In genomic region chr17:29004081-29004692, GRCh38 we compare ENCODE assay signal across 15 cellular contexts. TPM values are rescaled to one million over a fixed set of nuclear protein-coding genes. Genes with fewer than 3 reads are reported as not detected.
DNase-seq lines count a peak whose midpoint lies in the region; ATAC-seq and TF ChIP-seq lines count a peak whose summit lies in the region.
"Had no signal": no experiment of that assay in that cellular context is flagged by ENCODE, and none has a peak within 500 bp of the region (broad histone marks: within the 10 kb centered on the region; RNA-seq: fewer than 3 reads in every experiment).

No MANE protein-coding gene starts in this region.

- H3K4me3 Mint-ChIP-seq in glutamatergic neuron (ENCODE audit: unreplicated experiment), result peak overlapping the region; percentile 42
- H3K4me3 Mint-ChIP-seq: natural killer cell had no signal

- no TSS peak for BruUV-seq in HCT116 (replicated peaks; lab: Mats Ljungman, UMichigan)
- BruUV-seq in PC-3 (replicated peaks; lab: Mats Ljungman, UMichigan), result no TSS peak

- no peaks in the 10 kb centered on the region for H3K9me3 ChIP-seq in HCT116 (ENCODE audit: control insufficient read depth in 1 of 2, insufficient read depth in 1 of 2, low read depth in 1 of 2, low read length in 2 of 2)
- no peaks in the 10 kb centered on the region for H3K9me3 ChIP-seq in adrenal gland (replicated peaks in 1 of 3)
- H3K9me3 ChIP-seq in suprapubic skin, result no peaks in the 10 kb centered on the region
- H3K9me3 ChIP-seq in PC-3 (ENCODE audit: low read length), result no peaks in the 10 kb centered on the region
- H3K9me3 ChIP-seq in lower lobe of right lung, result no peaks in the 10 kb centered on the region
- H3K9me3 ChIP-seq: esophagus muscularis mucosa had no signal

- H3K4me1 ChIP-seq in HCT116 (ENCODE audit: control insufficient read depth in 1 of 2, insufficient read depth in 2 of 2, low read length in 2 of 2) (peaks cover 0 to 11% of the 10 kb centered on the region in 2 experiments; a peak in 2 of 4 replicates), adrenal gland (replicated peaks in 1 of 2) (peaks cover 3 to 4% of the 10 kb centered on the region in 2 donors), suprapubic skin (peaks cover 11% of the 10 kb centered on the region), PC-3 (ENCODE audit: insufficient read depth, low read length) (no peaks in the 10 kb centered on the region), lower lobe of right lung (no peaks in the 10 kb centered on the region)

- H3K79me2 ChIP-seq in HCT116 (ENCODE audit: insufficient read depth, low read length) (no peaks in the 10 kb centered on the region), PC-3 (ENCODE audit: low read length) (no peaks in the 10 kb centered on the region)

- no peaks in the 10 kb centered on the region for H3F3A ChIP-seq in PC-3 (ENCODE audit: low read length, unreplicated experiment)

- intact Hi-C loops in HCT116 (cut with micrococcal nuclease) (no loop called here), adrenal gland (cut with DNase I) (no loop called here), PC-3 (cut with micrococcal nuclease) (no loop called here), lower lobe of right lung (cut with DNase I) (no loop called here)

- TF ChIP-seq CTCF in HCT116 (IDR thresholded peaks at IDR 0.05 in 2 of 3, conservative IDR thresholded peaks at IDR 0.05 in 1 of 3; ENCODE audit: borderline replicate concordance in 1 of 3, insufficient read depth in 1 of 3, low read depth in 2 of 3, low read length in 2 of 3) (no peak), adrenal gland (IDR thresholded peaks at IDR 0.05) (no peak), glutamatergic neuron (IDR thresholded peaks at IDR 0.05; ENCODE audit: partially characterized antibody, unreplicated experiment) (no peak), suprapubic skin (IDR thresholded peaks at IDR 0.05) (no peak), PC-3 (conservative IDR thresholded peaks at IDR 0.05; ENCODE audit: low read depth, low read length) (no peak), lower lobe of right lung (IDR thresholded peaks at IDR 0.05) (no peak)

- H3K27ac ChIP-seq in HCT116 (ENCODE audit: low read depth, low read length) (no peak overlapping the region), adrenal gland (no peak overlapping the region), suprapubic skin (no peak overlapping the region), PC-3 (ENCODE audit: low read length) (no peak overlapping the region), lower lobe of right lung (no peak overlapping the region)
- H3K27ac ChIP-seq: esophagus muscularis mucosa had no signal

- no peaks in the 10 kb centered on the region for H3K36me3 Mint-ChIP-seq in glutamatergic neuron (ENCODE audit: unreplicated experiment)
- H3K36me3 Mint-ChIP-seq: natural killer cell had no signal

- H3K9me2 ChIP-seq in HCT116 (ENCODE audit: insufficient read depth) (no peaks in the 10 kb centered on the region), PC-3 (replicated peaks; ENCODE audit: low read length) (no peaks in the 10 kb centered on the region)

- no peak overlapping the region for H3K4me3 ChIP-seq in HCT116 (replicated peaks in 1 of 2; ENCODE audit: low read depth in 1 of 2, low read length in 2 of 2)
- no peak overlapping the region for H3K4me3 ChIP-seq in adrenal gland
- no peak overlapping the region for H3K4me3 ChIP-seq in suprapubic skin
- H3K4me3 ChIP-seq in PC-3 (ENCODE audit: low read length), result no peak overlapping the region
- no peak overlapping the region for H3K4me3 ChIP-seq in lower lobe of right lung
- H3K4me3 ChIP-seq: esophagus muscularis mucosa had no signal

- TF ChIP-seq RAD21 in HCT116 (IDR thresholded peaks at IDR 0.05; ENCODE audit: low read depth), result no peak

- H2AFZ ChIP-seq in HCT116 (ENCODE audit: low read depth, low read length, poor library complexity, severe bottlenecking), result no peak overlapping the region
- no peak overlapping the region for H2AFZ ChIP-seq in PC-3 (ENCODE audit: low read length)

- 27 to 36% (median 31%) methylated on average over 8 to 20 of the region's 20 CpGs for WGBS in adrenal gland, 4 donors
- 62% methylated on average over 15 of the region's 20 CpGs for WGBS in suprapubic skin

- POLR2A ChIA-PET in HCT116 (lab: Charles Lee) (no interaction called here), PC-3 (lab: Charles Lee; ENCODE audit: unreplicated experiment) (no interaction called here)

- H3K9ac ChIP-seq in HCT116 (ENCODE audit: low read length), result no peak overlapping the region
- no peak overlapping the region for H3K9ac ChIP-seq in PC-3 (ENCODE audit: low read length)

- H3K27me3 ChIP-seq in HCT116 (ENCODE audit: insufficient read depth, low read length) (peaks cover 55% of the 10 kb centered on the region; the same call in 1 of the 2 replicates), adrenal gland (peaks cover 25% of the 10 kb centered on the region), suprapubic skin (peaks cover 71% of the 10 kb centered on the region), PC-3 (ENCODE audit: low read length) (peaks cover 9% of the 10 kb centered on the region), lower lobe of right lung (ENCODE audit: low read depth) (peaks cover 59% of the 10 kb centered on the region)

- peaks cover 14% of the 10 kb centered on the region for H3K4me1 Mint-ChIP-seq in glutamatergic neuron (ENCODE audit: low read depth, unreplicated experiment)

- H3K36me3 ChIP-seq in HCT116 (ENCODE audit: control insufficient read depth in 1 of 2, insufficient read depth in 2 of 2, low read length in 2 of 2) (no peaks in the 10 kb centered on the region), adrenal gland (replicated peaks in 1 of 2) (no peaks in the 10 kb centered on the region), suprapubic skin (no peaks in the 10 kb centered on the region), PC-3 (ENCODE audit: low read depth, low read length) (no peaks in the 10 kb centered on the region), lower lobe of right lung (no peaks in the 10 kb centered on the region)
- H3K36me3 ChIP-seq: esophagus muscularis mucosa had no signal

- no peak for DNase-seq in HCT116 (ENCODE audit: low read depth, low spot score)
- peak in 6 of 7 donors; percentile 44 to 77 (median 61) for DNase-seq in adrenal gland
- DNase-seq in glutamatergic neuron, result no peak
- peak; percentile 7 for DNase-seq in renal cortical epithelial cell (ENCODE audit: low read depth)
- DNase-seq in suprapubic skin (ENCODE audit: low spot score in 2 of 2), result no peak
- no peak for DNase-seq in PC-3
- no peak for DNase-seq in activated CD4-positive, alpha-beta T cell treated with anti-CD3 and anti-CD28 coated beads for 4 hours
- no peak for DNase-seq in lower lobe of right lung
- DNase-seq: activated CD4-positive, alpha-beta T cell treated with anti-CD3 and anti-CD28 coated beads, Interleukin-2, amount 50 U/mL, for 48 hours; MM.1S; natural killer cell; NCI-H226; OCI-M1; T-helper 1 cell had no signal

- RAD21 ChIA-PET in HCT116 (lab: Charles Lee; ENCODE audit: low non-redundant PET in 1 of 2, low total read pairs in 2 of 2, uncharacterized antibody in 2 of 2, unreplicated experiment in 2 of 2), result no interaction called here

- peaks cover 2% of the 10 kb centered on the region for H3K9me3 Mint-ChIP-seq in glutamatergic neuron (ENCODE audit: unreplicated experiment)
- H3K9me3 Mint-ChIP-seq: natural killer cell had no signal

- H4K20me1 ChIP-seq in HCT116 (ENCODE audit: insufficient read depth) (no peaks in the 10 kb centered on the region), PC-3 (ENCODE audit: low read length) (no peaks in the 10 kb centered on the region)

- H3K27me3 Mint-ChIP-seq in glutamatergic neuron (ENCODE audit: unreplicated experiment), result peaks cover 10% of the 10 kb centered on the region

- no peak for TF ChIP-seq EP300 in suprapubic skin (IDR thresholded peaks at IDR 0.05)

- CTCF ChIA-PET in HCT116 (lab: Charles Lee) (no interaction called here), PC-3 (lab: Charles Lee) (no interaction called here)

- no peak overlapping the region for H3K4me2 ChIP-seq in HCT116 (ENCODE audit: low read length)
- no peak overlapping the region for H3K4me2 ChIP-seq in PC-3 (ENCODE audit: low read length)

- TF ChIP-seq POLR2A in HCT116 (IDR thresholded peaks at IDR 0.05; ENCODE audit: borderline replicate concordance, extremely low read depth, insufficient read depth, insufficient read length) (no peak), adrenal gland (IDR thresholded peaks at IDR 0.05) (no peak), suprapubic skin (IDR thresholded peaks at IDR 0.05) (no peak)

- H3K27ac Mint-ChIP-seq in glutamatergic neuron (ENCODE audit: unreplicated experiment), result no peak overlapping the region
- H3K27ac Mint-ChIP-seq: natural killer cell had no signal

- ATAC-seq in HCT116, result no peak
- no peak for ATAC-seq in PC-3
- no peak for ATAC-seq in lower lobe of right lung
- ATAC-seq: natural killer cell had no signal

TF ChIP-seq in HCT116, 20 proteins besides CTCF, POLR2A, EP300 and RAD21 (continues in another document):
- TF ChIP-seq YY1 (IDR thresholded peaks at IDR 0.05; ENCODE audit: extremely low read depth, insufficient replicate concordance, low read depth, low read length) (no peak), POLR2AphosphoS5 (IDR thresholded peaks at IDR 0.05; ENCODE audit: low read depth, low read length) (no peak), EGR1 (IDR thresholded peaks at IDR 0.05; ENCODE audit: low read depth) (no peak)

RNA-seq across cellular contexts. Expression of gene SEZ6, which starts 1.6 kb away (rescaled TPM):
- total RNA-seq in HCT116 (2021; ENCODE audit: unreplicated experiment) (0.22 TPM), adrenal gland (1 to 10 TPM in 1 of 8 donors, under 1 TPM in 1, not detected in 6; 0.14 to 1.0 TPM), glutamatergic neuron (ENCODE audit: unreplicated experiment) (6.7 TPM), renal cortical epithelial cell (not detected in 2 replicates), suprapubic skin (not detected), PC-3 (2014; rRNA removed) (not detected in 2 replicates), lower lobe of right lung (not detected)
- 0.13 and 0.16 TPM in 2 replicates for polyA plus RNA-seq in HCT116 (2012)
- polyA plus RNA-seq in adrenal gland, result under 1 TPM; 0.18 to 0.88 (median 0.47) TPM

RNA-seq across cellular contexts. Expression of gene PIPOX, which starts 38.8 kb away (rescaled TPM):
- 1.8 TPM for total RNA-seq in HCT116 (2021; ENCODE audit: unreplicated experiment)
- polyA plus RNA-seq in HCT116 (2012), result 0.33 and 0.77 TPM in 2 replicates
- 1 to 10 TPM in 6 of 8 donors, under 1 TPM in 2; 0.47 to 2.2 (median 1.3) TPM for total RNA-seq in adrenal gland
- under 1 TPM; 0.34 to 0.97 (median 0.82) TPM for polyA plus RNA-seq in adrenal gland
- 1.4 TPM for total RNA-seq in glutamatergic neuron (ENCODE audit: unreplicated experiment)
- 0.94 TPM in 1 of 2 replicates, not detected in the other for total RNA-seq in renal cortical epithelial cell
- total RNA-seq in suprapubic skin, result 1 to 10 TPM; 1.3 to 3.7 (median 3.0) TPM
- 0.87 and 1.5 TPM in 2 replicates for total RNA-seq in PC-3 (2014; rRNA removed)
- 1.3 TPM for total RNA-seq in lower lobe of right lung

RNA-seq across cellular contexts. Expression of gene PHF12, which starts 52.9 kb away (rescaled TPM):
- 35.7 TPM for total RNA-seq in HCT116 (2021; ENCODE audit: unreplicated experiment)
- 29.2 and 33.0 TPM in 2 replicates for polyA plus RNA-seq in HCT116 (2012)
- 10 to 100 TPM; 19.6 to 47.9 (median 35.0) TPM for total RNA-seq in adrenal gland
- polyA plus RNA-seq in adrenal gland, result 10 to 100 TPM; 16.2 to 22.7 (median 18.7) TPM
- 59.8 TPM for total RNA-seq in glutamatergic neuron (ENCODE audit: unreplicated experiment)
- total RNA-seq in renal cortical epithelial cell, result 12.9 and 47.0 TPM in 2 replicates
- total RNA-seq in suprapubic skin, result 10 to 100 TPM; 24.4 to 80.9 (median 35.4) TPM
- total RNA-seq in PC-3 (2014; rRNA removed), result 20.6 and 25.0 TPM in 2 replicates
- 36.2 TPM for total RNA-seq in lower lobe of right lung

Comparison
In these comparisons a context has a peak if more than half of its experiments do, and no peak if none do; other contexts are left out.
1. DNase-seq: peak in adrenal gland (6 of 7) and renal cortical epithelial cell (single experiment); none in HCT116 (single experiment), glutamatergic neuron (single experiment), suprapubic skin (0 of 2), PC-3 (single experiment), activated CD4-positive, alpha-beta T cell treated with anti-CD3 and anti-CD28 coated beads for 4 hours (0 of 2) and lower lobe of right lung (single experiment).